Comparison of ENCODE assay signal across 9 cellular contexts in the genomic region with DNA sequence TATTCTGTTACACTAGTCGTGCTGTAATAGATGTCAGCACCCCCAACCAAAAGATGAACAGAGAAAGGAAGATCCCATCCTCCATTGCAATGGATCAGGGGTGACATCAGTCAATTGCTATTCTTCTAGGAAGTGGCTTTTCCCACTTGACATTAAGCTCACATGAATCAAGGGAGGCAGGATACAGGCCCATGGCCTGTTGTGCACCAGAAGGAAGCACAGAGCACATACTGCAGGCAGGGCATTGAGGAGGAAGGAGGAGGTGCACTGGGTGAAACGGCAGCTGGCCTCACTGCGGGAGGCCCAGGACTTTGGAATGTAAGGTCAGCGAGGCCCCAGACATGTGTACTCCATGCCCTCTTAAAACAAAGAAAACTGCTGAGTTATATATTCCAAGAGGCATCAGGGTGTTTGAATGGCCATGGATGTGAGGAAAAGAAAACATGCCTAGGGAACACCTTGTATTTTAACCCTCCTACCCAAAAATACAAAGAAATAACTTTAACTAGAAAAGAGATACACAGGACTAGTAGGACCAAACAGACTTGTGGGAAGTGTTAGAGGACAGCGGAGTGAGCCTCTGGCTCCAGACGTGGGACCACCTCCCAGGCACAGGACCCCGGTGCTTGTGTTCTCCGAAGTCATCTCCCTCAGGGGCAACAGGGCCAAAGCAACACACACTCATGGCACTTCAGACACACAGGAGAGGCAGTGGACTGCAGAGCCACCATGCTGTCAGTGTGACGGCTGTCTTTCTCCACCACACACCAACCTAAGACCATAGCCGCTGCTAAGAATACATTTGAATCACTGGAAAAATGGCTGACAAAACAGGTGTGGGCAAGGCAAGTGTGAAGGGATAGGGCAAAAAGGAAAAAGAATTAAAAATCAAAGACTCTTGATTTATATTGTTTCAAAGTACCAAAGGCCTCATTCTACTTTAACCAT. TPM values are rescaled to one million over a fixed set of nuclear protein-coding genes. Genes with fewer than 3 reads are reported as not detected.
A peak's percentile ranks its signal among the peaks of the same experiment; 100 is the strongest.
DNase-seq lines count a peak whose midpoint lies in the region; ATAC-seq and TF ChIP-seq lines count a peak whose summit lies in the region.
"Had no signal": no experiment of that assay in that cellular context is flagged by ENCODE, and none has a peak within 500 bp of the region (broad histone marks: within the 10 kb centered on the region; RNA-seq: fewer than 3 reads in every experiment).

No MANE protein-coding gene starts in this region.

- no peaks in the 10 kb centered on the region for H3K27me3 ChIP-seq in lower lobe of right lung (ENCODE audit: low read depth)

- TF ChIP-seq RAD21 in Ishikawa (IDR thresholded peaks at IDR 0.05; ENCODE audit: low read depth): no peak; the same call in 1 of the 2 replicates

- H3K4me1 Mint-ChIP-seq in brain (peaks cover 12% of the 10 kb centered on the region), CD14-positive monocyte (no peaks in the 10 kb centered on the region)

- TF ChIP-seq EP300 in Ishikawa (IDR thresholded peaks at IDR 0.05; ENCODE audit: borderline replicate concordance): peak; percentile 65; the same call in 1 of the 2 replicates

- TF ChIP-seq CTCF in AG10803 (conservative IDR thresholded peaks at IDR 0.05; ENCODE audit: low read length) (no peak), brain (conservative IDR thresholded peaks at IDR 0.05) (no peak), lower lobe of right lung (IDR thresholded peaks at IDR 0.05) (no peak), CD14-positive monocyte (IDR thresholded peaks at IDR 0.05) (no peak)

- H3K27ac Mint-ChIP-seq in brain (peak overlapping the region in 3 of 5 experiments; percentile 14 to 41 (median 24)), CD14-positive monocyte (no peak overlapping the region)

- DNase-seq in AG10803 (ENCODE audit: low read depth): peak; percentile 68
- peak; percentile 55 for DNase-seq in lower lobe of right lung
- DNase-seq in posterior vena cava (ENCODE audit: low spot score): no peak
- DNase-seq in CD14-positive monocyte (ENCODE audit: low spot score): no peak
- DNase-seq: SIG-M5 had no signal

- ATAC-seq in lower lobe of right lung: peak; percentile 79 to 85
- ATAC-seq in GM21576 (IDR thresholded peaks at IDR 0.05; ENCODE audit: unreplicated experiment): no peak
- no peak for ATAC-seq in GM19351 (IDR thresholded peaks at IDR 0.05; ENCODE audit: unreplicated experiment)

- H3K9me3 Mint-ChIP-seq in brain (peaks cover 0 to 3% (median 3%) of the 10 kb centered on the region in 5 experiments), CD14-positive monocyte (peaks cover 2 to 15% (median 9%) of the 10 kb centered on the region in 7 donors)

- intact Hi-C loops in lower lobe of right lung (cut with DNase I) (no loop called here), posterior vena cava (cut with DNase I) (no loop called here), CD14-positive monocyte (cut with micrococcal nuclease) (no loop called here)

- no peaks in the 10 kb centered on the region for H3K36me3 ChIP-seq in lower lobe of right lung

- H3K36me3 Mint-ChIP-seq in brain: peaks cover 29% of the 10 kb centered on the region
- H3K36me3 Mint-ChIP-seq in CD14-positive monocyte: peaks cover 2 to 14% of the 10 kb centered on the region in 2 donors

- H3K4me3 Mint-ChIP-seq in brain (no peak overlapping the region), CD14-positive monocyte (no peak overlapping the region)

- peaks cover 10% of the 10 kb centered on the region for H3K4me1 ChIP-seq in lower lobe of right lung

- no peak overlapping the region for H3K27ac ChIP-seq in lower lobe of right lung

- H3K4me3 ChIP-seq in AG10803 (ENCODE audit: low read length): no peak overlapping the region
- H3K4me3 ChIP-seq in lower lobe of right lung: no peak overlapping the region

- no peaks in the 10 kb centered on the region for H3K27me3 Mint-ChIP-seq in brain
- no peaks in the 10 kb centered on the region for H3K27me3 Mint-ChIP-seq in CD14-positive monocyte (ENCODE audit: low read depth in 3 of 3)

- no peaks in the 10 kb centered on the region for H3K9me3 ChIP-seq in lower lobe of right lung

TF ChIP-seq in Ishikawa, 13 proteins besides CTCF, POLR2A, EP300 and RAD21:
- no peak for TF ChIP-seq TAF1 (IDR thresholded peaks at IDR 0.05; ENCODE audit: low read depth)
- no peak for TF ChIP-seq EGR1 (IDR thresholded peaks at IDR 0.05)
- TF ChIP-seq, protein P1, sequence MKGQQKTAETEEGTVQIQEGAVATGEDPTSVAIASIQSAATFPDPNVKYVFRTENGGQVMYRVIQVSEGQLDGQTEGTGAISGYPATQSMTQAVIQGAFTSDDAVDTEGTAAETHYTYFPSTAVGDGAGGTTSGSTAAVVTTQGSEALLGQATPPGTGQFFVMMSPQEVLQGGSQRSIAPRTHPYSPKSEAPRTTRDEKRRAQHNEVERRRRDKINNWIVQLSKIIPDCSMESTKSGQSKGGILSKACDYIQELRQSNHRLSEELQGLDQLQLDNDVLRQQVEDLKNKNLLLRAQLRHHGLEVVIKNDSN (IDR thresholded peaks at IDR 0.05): peak; percentile 29; the same call in 1 of the 2 replicates
- peak; percentile 90 for TF ChIP-seq TCF12 (IDR thresholded peaks at IDR 0.05; ENCODE audit: low read depth)
- peak; percentile 76 for TF ChIP-seq TEAD4 (IDR thresholded peaks at IDR 0.05)
- 0 out of 2 replicates have a peak, but pooled peaks have one; percentile 24 for TF ChIP-seq NFIC (IDR thresholded peaks at IDR 0.05)
- TF ChIP-seq, protein P2, sequence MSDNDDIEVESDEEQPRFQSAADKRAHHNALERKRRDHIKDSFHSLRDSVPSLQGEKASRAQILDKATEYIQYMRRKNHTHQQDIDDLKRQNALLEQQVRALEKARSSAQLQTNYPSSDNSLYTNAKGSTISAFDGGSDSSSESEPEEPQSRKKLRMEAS (IDR thresholded peaks at IDR 0.05): peak; percentile 68

RNA-seq across cellular contexts. Expression of gene RIOK3, which starts 51.4 kb away (rescaled TPM):
- 30.8 TPM for polyA plus RNA-seq in brain (ENCODE audit: insufficient read depth, low read depth, low replicate concordance)
- 64.1 TPM for total RNA-seq in lower lobe of right lung
- 10 to 100 TPM; 58.9 to 65.8 TPM for total RNA-seq in posterior vena cava
- 10 to 100 TPM; 50.9 to 62.2 TPM for polyA plus RNA-seq in CD14-positive monocyte

Comparison
In these comparisons a context has a peak if more than half of its experiments do, and no peak if none do; other contexts are left out.
1. DNase-seq: peak in AG10803 (single experiment) and lower lobe of right lung (single experiment); none in posterior vena cava (single experiment) and CD14-positive monocyte (single experiment).
2. H3K27ac Mint-ChIP-seq: peak in brain (3 of 5); none in CD14-positive monocyte (0 of 7).
3. ATAC-seq: peak in lower lobe of right lung (2 of 2); none in GM21576 (single experiment) and GM19351 (single experiment).